24 cellular contexts compared by ENCODE assay signal in genomic region chr12:12663644-12664294, GRCh38. TPM values are rescaled to one million over a fixed set of nuclear protein-coding genes. Genes with fewer than 3 reads are reported as not detected.
"Had no signal": no experiment of that assay in that cellular context is flagged by ENCODE, and none has a peak within 500 bp of the region (broad histone marks: within the 10 kb centered on the region; RNA-seq: fewer than 3 reads in every experiment).

No MANE protein-coding gene starts in this region.

- H3K4me1 Mint-ChIP-seq: immature natural killer cell; naive thymus-derived CD8-positive, alpha-beta T cell; stimulated activated effector memory CD8-positive, alpha-beta T cell treated with anti-CD3 and anti-CD28 coated beads, Interleukin-12 subunit alpha, Interleukin-12 subunit beta, amount 100 ng/mL, for 72 hours had no signal

- DNase-seq: dorsolateral prefrontal cortex; effector CD4-positive, alpha-beta T cell; hypothalamus; immature natural killer cell; islet precursor cell; kidney glomerular epithelial cell; left colon; left ventricle myocardium inferior; mammary epithelial cell; mesendoderm; naive thymus-derived CD8-positive, alpha-beta T cell; nephron progenitor cell; nucleus accumbens; stimulated activated CD4-positive, alpha-beta T cell treated with anti-CD3 and anti-CD28 coated beads, Interleukin-2, amount 100 ng/mL, for 24 hours; stimulated activated CD4-positive, alpha-beta T cell treated with anti-CD3 and anti-CD28 coated beads, Interleukin-4, amount 100 ng/mL, for 24 hours had no signal

- FAIRE-seq: frontal cortex had no signal

- H3K9me3 Mint-ChIP-seq: immature natural killer cell; naive thymus-derived CD8-positive, alpha-beta T cell; nephron progenitor cell; stimulated activated effector memory CD8-positive, alpha-beta T cell treated with anti-CD3 and anti-CD28 coated beads, Interleukin-12 subunit alpha, Interleukin-12 subunit beta, amount 100 ng/mL, for 72 hours; stimulated activated naive CD8-positive, alpha-beta T cell treated with anti-CD3 and anti-CD28 coated beads, Interleukin-15, Interleukin-2, amounts not matched to agents 100 ng/mL and 50 ng/mL, for 24 hours had no signal

- H3K27ac Mint-ChIP-seq: immature natural killer cell; nephron progenitor cell; stimulated activated effector memory CD8-positive, alpha-beta T cell treated with anti-CD3 and anti-CD28 coated beads, Interleukin-12 subunit alpha, Interleukin-12 subunit beta, amount 100 ng/mL, for 72 hours; stimulated activated naive CD8-positive, alpha-beta T cell treated with anti-CD3 and anti-CD28 coated beads, Interleukin-15, Interleukin-2, amounts not matched to agents 100 ng/mL and 50 ng/mL, for 24 hours had no signal

- H3K27me3 Mint-ChIP-seq: naive thymus-derived CD8-positive, alpha-beta T cell; stimulated activated naive CD8-positive, alpha-beta T cell treated with anti-CD3 and anti-CD28 coated beads, Interleukin-15, Interleukin-2, amounts not matched to agents 100 ng/mL and 50 ng/mL, for 24 hours had no signal

- H3K36me3 Mint-ChIP-seq: naive thymus-derived CD8-positive, alpha-beta T cell; stimulated activated effector memory CD8-positive, alpha-beta T cell treated with anti-CD3 and anti-CD28 coated beads, Interleukin-12 subunit alpha, Interleukin-12 subunit beta, amount 100 ng/mL, for 72 hours had no signal

- ATAC-seq: left colon; naive thymus-derived CD8-positive, alpha-beta T cell; sciatic nerve; stimulated activated effector memory CD8-positive, alpha-beta T cell treated with anti-CD3 and anti-CD28 coated beads, Interleukin-12 subunit alpha, Interleukin-12 subunit beta, amount 100 ng/mL, for 72 hours had no signal

- H3K4me3 Mint-ChIP-seq: immature natural killer cell; naive thymus-derived CD8-positive, alpha-beta T cell; nephron progenitor cell; stimulated activated effector memory CD8-positive, alpha-beta T cell treated with anti-CD3 and anti-CD28 coated beads, Interleukin-12 subunit alpha, Interleukin-12 subunit beta, amount 100 ng/mL, for 72 hours; stimulated activated naive CD8-positive, alpha-beta T cell treated with anti-CD3 and anti-CD28 coated beads, Interleukin-15, Interleukin-2, amounts not matched to agents 100 ng/mL and 50 ng/mL, for 24 hours had no signal

RNA-seq across cellular contexts. Expression of gene GPR19, which starts 32.2 kb away (rescaled TPM):
- total RNA-seq: left ventricle myocardium inferior, myocyte, osteocyte, prostate gland, right atrium auricular region, upper lobe of left lung had no signal
